Comparison of ENCODE assay signal across 1 cellular context in genomic region chr6:136582702-136583471, GRCh38.
TF ChIP-seq lines count a peak whose summit lies in the region.

No MANE protein-coding gene starts in this region.

TF ChIP-seq in endothelial cell of umbilical vein, 7 proteins besides CTCF, POLR2A, EP300 and RAD21:
- no peak for TF ChIP-seq GATA2 (IDR thresholded peaks at IDR 0.05; ENCODE audit: insufficient read depth, insufficient read length, low read depth, low read length)
- peak; percentile 27 for TF ChIP-seq JUN (IDR thresholded peaks at IDR 0.05; ENCODE audit: borderline replicate concordance, insufficient read depth, insufficient read length, low read depth)
